In the genomic region with DNA sequence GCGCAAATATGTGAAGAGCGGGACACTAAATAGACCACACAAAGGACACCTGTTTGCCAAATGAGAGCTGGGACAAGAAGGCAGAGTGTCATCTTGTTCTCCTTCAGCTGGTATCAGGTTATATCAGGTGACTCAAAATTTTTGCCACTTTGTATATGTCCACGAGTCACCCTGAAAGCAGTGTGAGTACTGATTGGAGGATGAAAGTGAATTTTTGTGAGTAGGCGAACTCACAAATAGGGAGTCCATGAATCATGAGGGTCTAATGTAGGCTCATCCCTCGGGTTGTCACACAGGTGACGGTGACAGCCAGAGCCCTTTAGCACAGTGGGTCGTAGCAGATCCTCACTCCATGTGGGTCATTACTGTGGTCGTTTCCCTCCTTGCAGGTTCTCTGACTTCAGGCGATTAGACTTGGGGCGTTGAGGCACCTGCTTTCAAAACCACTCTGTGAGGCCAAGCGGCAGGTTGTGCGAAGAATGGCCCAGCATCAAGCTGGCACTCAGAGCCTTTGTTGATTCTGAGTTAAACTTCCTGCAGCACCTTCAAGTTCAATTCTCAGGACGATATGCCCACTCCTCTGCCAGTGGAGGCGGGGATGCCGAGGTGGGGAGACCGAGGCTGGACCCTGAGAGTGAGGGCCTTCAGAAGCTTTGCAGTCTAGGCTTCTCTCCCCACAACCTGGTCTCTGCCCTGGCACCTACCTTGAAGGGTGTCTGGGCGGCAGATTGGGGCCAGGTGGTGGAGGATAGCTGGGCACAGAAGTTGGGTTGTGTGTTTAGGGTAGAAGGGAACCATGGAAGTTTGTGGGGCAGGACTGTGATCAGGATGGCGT, we compare ENCODE assay signal across 30 cellular contexts.
A peak's percentile ranks its signal among the peaks of the same experiment; 100 is the strongest.
DNase-seq lines count a peak whose midpoint lies in the region; ATAC-seq and TF ChIP-seq lines count a peak whose summit lies in the region.
"Had no signal": no experiment of that assay in that cellular context is flagged by ENCODE, and none has a peak within 500 bp of the region (broad histone marks: within the 10 kb centered on the region; RNA-seq: fewer than 3 reads in every experiment).

No MANE protein-coding gene starts in this region.

- peak overlapping the region; percentile 43 for H3K9ac ChIP-seq in Karpas-422 (ENCODE audit: low read length)
- H3K9ac ChIP-seq in endodermal cell (ENCODE audit: extremely low read depth, low read length, poor library complexity, severe bottlenecking): no peak overlapping the region
- H3K9ac ChIP-seq: parathyroid adenoma had no signal

- peak overlapping the region; percentile 25; the same call in 1 of the 2 replicates for H3K4me3 ChIP-seq in Karpas-422 (ENCODE audit: low read length)
- no peak overlapping the region for H3K4me3 ChIP-seq in endodermal cell (ENCODE audit: low read length)
- no peak overlapping the region for H3K4me3 ChIP-seq in uterus
- H3K4me3 ChIP-seq: heart left ventricle, SK-N-MC, smooth muscle cell, upper lobe of left lung had no signal

- H3K4me2 ChIP-seq in Karpas-422 (ENCODE audit: low read depth, low read length, poor library complexity, severe bottlenecking): peak overlapping the region; percentile 53
- H3K4me2 ChIP-seq: smooth muscle cell had no signal

- peak overlapping the region; percentile 51; the same call in 1 of the 2 replicates for H2AFZ ChIP-seq in Karpas-422 (ENCODE audit: low read length)
- H2AFZ ChIP-seq: parathyroid adenoma had no signal

- H3K4me1 Mint-ChIP-seq in endodermal cell (peaks cover 8% of the 10 kb centered on the region), type B pancreatic cell (ENCODE audit: unreplicated experiment) (peaks cover 10% of the 10 kb centered on the region)

- H3K27ac ChIP-seq in Karpas-422 (ENCODE audit: low read length) (peak overlapping the region; percentile 70), endodermal cell (ENCODE audit: low read depth, low read length) (no peak overlapping the region), uterus (no peak overlapping the region)
- H3K27ac ChIP-seq: foreskin keratinocyte, parathyroid adenoma, RWPE1, SK-N-MC, upper lobe of left lung had no signal

- H3K36me3 ChIP-seq in Karpas-422 (ENCODE audit: insufficient read depth, low read length): no peaks in the 10 kb centered on the region
- H3K36me3 ChIP-seq in endodermal cell (ENCODE audit: control insufficient read depth, insufficient read depth, low read length): no peaks in the 10 kb centered on the region
- H3K36me3 ChIP-seq in uterus: no peaks in the 10 kb centered on the region
- H3K36me3 ChIP-seq: heart left ventricle, upper lobe of left lung had no signal

- no peaks in the 10 kb centered on the region for H3K9me2 ChIP-seq in Karpas-422 (replicated peaks; ENCODE audit: insufficient read depth, low read length)

- H3K9me3 Mint-ChIP-seq in endodermal cell (no peaks in the 10 kb centered on the region), type B pancreatic cell (no peaks in the 10 kb centered on the region)
- H3K9me3 Mint-ChIP-seq: activated CD4-positive, alpha-beta memory T cell treated with anti-CD3 and anti-CD28 coated beads, Interleukin-2, amount 10 ng/mL, durations not matched to agents 7 days and 5 days; activated naive CD4-positive, alpha-beta T cell treated with anti-CD3 and anti-CD28 coated beads for 36 hours; T-helper 1 cell treated with Interleukin-12 subunit alpha and Interleukin-12 subunit beta and Interleukin-4 antibody, amounts not matched to agents 30 μg/mL and 1 μg/mL, for 36 hours had no signal

- intact Hi-C loops in cardiac septum (cut with DNase I): no loop called here
- intact Hi-C loops in Right ventricle myocardium superior (cut with DNase I): no loop called here
- intact Hi-C loops in uterus (cut with DNase I; ENCODE audit: low total_unique reads): no loop called here

- DNase-seq in cardiac septum (ENCODE audit: low spot score): peak; percentile 22
- DNase-seq in Right ventricle myocardium superior: no peak
- peak; percentile 65 for DNase-seq in Karpas-422
- peak; percentile 38 for DNase-seq in endodermal cell
- DNase-seq in type B pancreatic cell (ENCODE audit: extremely low spot score, unreplicated experiment): peak; percentile 64
- DNase-seq in uterus: no peak
- DNase-seq: activated CD4-positive, alpha-beta memory T cell treated with anti-CD3 and anti-CD28 coated beads, Interleukin-2, amount 10 ng/mL, durations not matched to agents 7 days and 5 days; activated naive CD4-positive, alpha-beta T cell treated with anti-CD3 and anti-CD28 coated beads for 36 hours; anterior cingulate cortex; cortex of kidney; foreskin keratinocyte; kidney glomerular epithelial cell; mammary epithelial cell; NCI-H1105 treated with DMSO at 0.1 percent for 48 hours; NCI-H2029 treated with DMSO at 0.1 percent for 48 hours; NCI-H226; NCI-H748 treated with DMSO at 0.1 percent for 48 hours; stimulated activated CD4-positive, alpha-beta T cell treated with anti-CD3 and anti-CD28 coated beads, Interleukin-1b, Interleukin-23, amount 100 ng/mL, for 48 hours; upper lobe of left lung had no signal

- H3K27ac Mint-ChIP-seq in endodermal cell: peak overlapping the region; percentile 68
- no peak overlapping the region for H3K27ac Mint-ChIP-seq in type B pancreatic cell
- H3K27ac Mint-ChIP-seq: activated CD4-positive, alpha-beta memory T cell treated with anti-CD3 and anti-CD28 coated beads, Interleukin-2, amount 10 ng/mL, durations not matched to agents 7 days and 5 days; activated naive CD4-positive, alpha-beta T cell treated with anti-CD3 and anti-CD28 coated beads for 36 hours; B cell; T-helper 1 cell treated with Interleukin-12 subunit alpha and Interleukin-12 subunit beta and Interleukin-4 antibody, amounts not matched to agents 30 μg/mL and 1 μg/mL, for 36 hours had no signal

- H4K20me1 ChIP-seq in Karpas-422 (ENCODE audit: insufficient read depth, low read depth, low read length): no peaks in the 10 kb centered on the region

- H3K4me3 Mint-ChIP-seq in endodermal cell (no peak overlapping the region), type B pancreatic cell (no peak overlapping the region)
- H3K4me3 Mint-ChIP-seq: activated CD4-positive, alpha-beta memory T cell treated with anti-CD3 and anti-CD28 coated beads, Interleukin-2, amount 10 ng/mL, durations not matched to agents 7 days and 5 days; activated naive CD4-positive, alpha-beta T cell treated with anti-CD3 and anti-CD28 coated beads for 36 hours; B cell; T-helper 1 cell treated with Interleukin-12 subunit alpha and Interleukin-12 subunit beta and Interleukin-4 antibody, amounts not matched to agents 30 μg/mL and 1 μg/mL, for 36 hours had no signal

- 92% methylated on average over 13 to 18 of the region's 18 CpGs for WGBS in endodermal cell (ENCODE audit: insufficient coverage in 1 of 2, insufficient read length in 1 of 2), 2 experiments

- no peak for TF ChIP-seq CTCF in endodermal cell (conservative IDR thresholded peaks at IDR 0.05)
- TF ChIP-seq CTCF in type B pancreatic cell (conservative IDR thresholded peaks at IDR 0.05): no peak
- no peak for TF ChIP-seq CTCF in uterus (IDR thresholded peaks at IDR 0.05)

- no peaks in the 10 kb centered on the region for H3K27me3 Mint-ChIP-seq in endodermal cell (ENCODE audit: insufficient read depth)
- H3K27me3 Mint-ChIP-seq in type B pancreatic cell: no peaks in the 10 kb centered on the region

- no peak for ATAC-seq in Right ventricle myocardium superior (ENCODE audit: poor library complexity)
- no peak for ATAC-seq in HG03097 (IDR thresholded peaks at IDR 0.05; ENCODE audit: low FRiP score, unreplicated experiment)
- ATAC-seq in GM18498 (IDR thresholded peaks at IDR 0.05; ENCODE audit: unreplicated experiment): no peak
- ATAC-seq: activated CD4-positive, CD25-positive, alpha-beta regulatory T cell treated with anti-CD3 and anti-CD28 coated beads, Interleukin-2, amount 50 U/mL, for 24 hours; esophagus mucosa; foreskin keratinocyte; heart left ventricle had no signal

- H3K36me3 Mint-ChIP-seq in endodermal cell (ENCODE audit: low read depth) (no peaks in the 10 kb centered on the region), type B pancreatic cell (no peaks in the 10 kb centered on the region)

- H3K27me3 ChIP-seq in Karpas-422 (ENCODE audit: low read length) (no peaks in the 10 kb centered on the region), endodermal cell (ENCODE audit: control insufficient read depth, insufficient read depth, low read length, poor library complexity, severe bottlenecking) (no peaks in the 10 kb centered on the region), uterus (no peaks in the 10 kb centered on the region)
- H3K27me3 ChIP-seq: heart left ventricle, upper lobe of left lung had no signal

- H3K4me1 ChIP-seq in Karpas-422 (ENCODE audit: low read length) (peaks cover 81% of the 10 kb centered on the region), endodermal cell (ENCODE audit: control insufficient read depth, insufficient read depth, low read length) (no peaks in the 10 kb centered on the region), uterus (no peaks in the 10 kb centered on the region)
- H3K4me1 ChIP-seq: foreskin keratinocyte, upper lobe of left lung had no signal

- H3K79me2 ChIP-seq in Karpas-422 (ENCODE audit: low read length): no peaks in the 10 kb centered on the region
- H3K79me2 ChIP-seq: parathyroid adenoma had no signal

- H3K9me3 ChIP-seq in Karpas-422 (ENCODE audit: low read length) (no peaks in the 10 kb centered on the region), endodermal cell (ENCODE audit: control insufficient read depth, low read length) (no peaks in the 10 kb centered on the region), uterus (peaks cover 0 to 3% of the 10 kb centered on the region in 2 donors)
- H3K9me3 ChIP-seq: upper lobe of left lung had no signal

- no peak for TF ChIP-seq POLR2A in uterus (IDR thresholded peaks at IDR 0.05)

Comparison
In these comparisons a context has a peak if more than half of its experiments do, and no peak if none do; other contexts are left out.
1. DNase-seq: peak in cardiac septum (single experiment), Karpas-422 (single experiment), endodermal cell (single experiment) and type B pancreatic cell (single experiment); none in Right ventricle myocardium superior (single experiment) and uterus (0 of 2).